ENCODE assay signal across 7 cellular contexts in genomic region chr21:41425954-41426655, GRCh38. TPM values are rescaled to one million over a fixed set of nuclear protein-coding genes. Genes with fewer than 3 reads are reported as not detected.
DNase-seq lines count a peak whose midpoint lies in the region; ATAC-seq and TF ChIP-seq lines count a peak whose summit lies in the region.

MX1 (plus strand) TSS chr21:41426239; CDS start chr21:41432071, 5,832 bp downstream.

- peaks cover 46% of the 10 kb centered on the region for H3K4me1 ChIP-seq in left ventricle myocardium inferior
- H3K4me1 ChIP-seq in psoas muscle: no peaks in the 10 kb centered on the region
- peaks cover 8 to 40% (median 16%) of the 10 kb centered on the region in 4 donors for H3K4me1 ChIP-seq in upper lobe of left lung

- peak; percentile 79 for ATAC-seq in GM18858 (IDR thresholded peaks at IDR 0.05; ENCODE audit: unreplicated experiment)
- peak; percentile 79 for ATAC-seq in HG02973 (IDR thresholded peaks at IDR 0.05; ENCODE audit: unreplicated experiment)
- ATAC-seq in psoas muscle: peak; percentile 49 to 87 (median 66)
- ATAC-seq in upper lobe of left lung (ENCODE audit: low FRiP score in 2 of 2): peak; percentile 93 to 95

- H3K4me3 ChIP-seq in left ventricle myocardium inferior: peak within 1 kb of the TSS; percentile 77
- peak within 1 kb of the TSS; percentile 71 for H3K4me3 ChIP-seq in psoas muscle
- peak within 1 kb of the TSS; percentile 69 to 82 (median 78) for H3K4me3 ChIP-seq in upper lobe of left lung

- H3K36me3 ChIP-seq in left ventricle myocardium inferior (peaks cover 17% of the 10 kb centered on the region), psoas muscle (ENCODE audit: insufficient read depth in 1 of 2, low read depth in 1 of 2) (peaks cover 0 to 4% of the 10 kb centered on the region in 2 donors), upper lobe of left lung (peaks cover 0 to 17% (median 1%) of the 10 kb centered on the region in 4 donors)

- no peak for TF ChIP-seq EP300 in upper lobe of left lung (IDR thresholded peaks at IDR 0.05)

- TF ChIP-seq POLR2A in upper lobe of left lung (IDR thresholded peaks at IDR 0.05): peak; percentile 42 to 88 (median 78)

- DNase-seq in RPMI8226 (peak; percentile 92), left ventricle myocardium inferior (peak; percentile 81), psoas muscle (peak; percentile 81 to 82), upper lobe of left lung (peak; percentile 85 to 97)
- DNase-seq in activated naive CD8-positive, alpha-beta T cell treated with anti-CD3 and anti-CD28 coated beads for 36 hours: peak; percentile 90

- H3K4me3 Mint-ChIP-seq in activated naive CD8-positive, alpha-beta T cell treated with anti-CD3 and anti-CD28 coated beads for 36 hours: peak within 1 kb of the TSS; percentile 89

- H3K27me3 Mint-ChIP-seq in activated naive CD8-positive, alpha-beta T cell treated with anti-CD3 and anti-CD28 coated beads for 36 hours: no peaks in the 10 kb centered on the region

- peaks cover 28% of the 10 kb centered on the region for H3K27me3 ChIP-seq in left ventricle myocardium inferior (ENCODE audit: low read depth)
- H3K27me3 ChIP-seq in psoas muscle (ENCODE audit: insufficient read depth in 3 of 3, low read length in 2 of 3): peaks cover 0 to 30% (median 0%) of the 10 kb centered on the region in 3 donors
- H3K27me3 ChIP-seq in upper lobe of left lung: no peaks in the 10 kb centered on the region

- peaks cover 12% of the 10 kb centered on the region for H3K36me3 Mint-ChIP-seq in activated naive CD8-positive, alpha-beta T cell treated with anti-CD3 and anti-CD28 coated beads for 36 hours

- H3K9me3 ChIP-seq in left ventricle myocardium inferior (replicated peaks) (no peaks in the 10 kb centered on the region), psoas muscle (no peaks in the 10 kb centered on the region), upper lobe of left lung (no peaks in the 10 kb centered on the region)

- H3K4me1 Mint-ChIP-seq in activated naive CD8-positive, alpha-beta T cell treated with anti-CD3 and anti-CD28 coated beads for 36 hours: peaks cover 27% of the 10 kb centered on the region

- intact Hi-C loops in left ventricle myocardium inferior (cut with micrococcal nuclease): no loop called here
- intact Hi-C loops in psoas muscle (cut with DNase I): no loop called here

- H3K27ac ChIP-seq in left ventricle myocardium inferior (replicated peaks) (peak within 1 kb of the TSS; percentile 81), psoas muscle (peak within 1 kb of the TSS; percentile 43), upper lobe of left lung (peak within 1 kb of the TSS; percentile 77 to 90 (median 84))

- H3K9me3 Mint-ChIP-seq in activated naive CD8-positive, alpha-beta T cell treated with anti-CD3 and anti-CD28 coated beads for 36 hours: no peaks in the 10 kb centered on the region

- TF ChIP-seq CTCF in left ventricle myocardium inferior (IDR thresholded peaks at IDR 0.05; ENCODE audit: borderline replicate concordance): no peak
- TF ChIP-seq CTCF in psoas muscle (IDR thresholded peaks at IDR 0.05): no peak
- peak in 1 of 6 experiments; percentile 9 for TF ChIP-seq CTCF in upper lobe of left lung (IDR thresholded peaks at IDR 0.05)

- H3K27ac Mint-ChIP-seq in activated naive CD8-positive, alpha-beta T cell treated with anti-CD3 and anti-CD28 coated beads for 36 hours: peak within 1 kb of the TSS; percentile 95

- WGBS in psoas muscle, 3 donors: 1 to 3% (median 2%) methylated on average over 60 to 62 of the region's 62 CpGs
- 0 to 1% methylated on average over 1 to 61 of the region's 62 CpGs for WGBS in upper lobe of left lung, 2 donors

RNA-seq across cellular contexts. Expression of gene MX1, which starts in this region (rescaled TPM):
- total RNA-seq in activated naive CD8-positive, alpha-beta T cell treated with anti-CD3 and anti-CD28 coated beads for 36 hours: 100 to 1,000 TPM; 108 to 109 TPM
- 8.8 TPM for total RNA-seq in left ventricle myocardium inferior
- total RNA-seq in psoas muscle: 10 to 100 TPM in 1 of 4 donors, 1 to 10 TPM in 3; 3.8 to 14.9 (median 6.2) TPM
- 1 to 10 TPM; 2.2 to 3.7 (median 3.5) TPM for polyA plus RNA-seq in psoas muscle
- 100 to 1,000 TPM in 1 of 6 donors, 10 to 100 TPM in 5; 38.3 to 159 (median 89.0) TPM for total RNA-seq in upper lobe of left lung

Comparison
In these comparisons a context has a peak if more than half of its experiments do, and no peak if none do; other contexts are left out.
1. Peak in every context shown above with its lines: DNase-seq, ATAC-seq, H3K4me3 ChIP-seq and H3K27ac ChIP-seq.